In the genomic region with DNA sequence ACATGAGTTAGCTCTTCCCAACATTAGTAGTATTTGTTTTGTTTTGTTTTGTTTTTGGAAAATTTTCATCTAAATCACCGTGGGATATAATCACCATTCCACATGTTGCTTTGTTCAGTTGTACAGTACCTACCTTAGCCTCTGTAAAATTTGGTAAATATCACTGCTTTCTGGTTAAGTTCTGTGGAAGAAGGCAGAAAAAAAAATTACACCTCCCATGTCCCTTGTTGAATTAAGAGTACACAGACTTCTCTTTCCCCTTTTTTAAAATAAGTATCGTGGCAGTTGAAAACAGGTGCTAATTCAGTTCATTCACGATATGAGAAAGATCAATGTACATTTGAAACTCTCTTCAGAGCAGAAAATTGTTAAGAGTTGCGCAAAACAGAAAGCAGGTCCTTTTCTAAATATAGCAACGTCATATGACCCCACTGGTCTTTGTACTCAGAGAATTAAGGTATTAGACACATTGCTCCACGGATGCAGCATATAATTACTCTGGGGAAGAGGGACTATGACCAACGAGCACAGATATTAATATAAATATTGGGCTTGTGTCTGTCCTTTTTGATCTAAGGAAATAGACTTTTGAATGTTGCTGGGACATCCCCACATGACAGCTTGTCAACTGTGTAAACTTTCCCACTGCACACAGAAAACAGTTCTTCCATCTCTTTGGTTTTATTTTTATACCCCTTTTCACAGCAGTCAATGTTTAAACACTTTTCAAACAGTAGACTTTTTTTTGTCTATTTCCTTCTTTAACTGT, we compare ENCODE assay signal across 9 cellular contexts.
DNase-seq lines count a peak whose midpoint lies in the region; ATAC-seq, FAIRE-seq and TF ChIP-seq lines count a peak whose summit lies in the region.
"Had no signal": no experiment of that assay in that cellular context is flagged by ENCODE, and none has a peak within 500 bp of the region (broad histone marks: within the 10 kb centered on the region; RNA-seq: fewer than 3 reads in every experiment).

No MANE protein-coding gene starts in this region.

- no peak for TF ChIP-seq RAD21 in Ishikawa (IDR thresholded peaks at IDR 0.05; ENCODE audit: low read depth)

- no peaks in the 10 kb centered on the region for H3K9me3 Mint-ChIP-seq in nephron

- peaks cover 4% of the 10 kb centered on the region for H3K27me3 Mint-ChIP-seq in nephron (ENCODE audit: low read depth)

- peaks cover 32% of the 10 kb centered on the region for H3K4me1 Mint-ChIP-seq in nephron

- DNase-seq in DMS 273 (lab: John Stamatoyannopoulos, UW; ENCODE audit: unreplicated experiment) (peak; percentile 43), DMS 273 treated with DMSO at 0.1 percent for 48 hours (lab: John Stamatoyannopoulos, UW) (no peak), amniotic epithelial cell (ENCODE audit: low read depth) (peak; percentile 33), urothelium cell line (ENCODE audit: low spot score) (no peak)
- DNase-seq in stimulated activated CD4-positive, alpha-beta T cell treated with anti-CD3 and anti-CD28 coated beads, Interleukin-4, amount 100 ng/mL, for 24 hours: no peak

- TF ChIP-seq EP300 in Ishikawa (IDR thresholded peaks at IDR 0.05; ENCODE audit: borderline replicate concordance): no peak

- peak; percentile 52 for ATAC-seq in GM21737 (IDR thresholded peaks at IDR 0.05; ENCODE audit: unreplicated experiment)

- no peak for FAIRE-seq in urothelium cell line (lab: Jason Lieb, UNC)
- FAIRE-seq: A204.1 had no signal

- TF ChIP-seq CTCF in nephron (IDR thresholded peaks at IDR 0.05; ENCODE audit: unreplicated experiment in 3 of 3): no peak

- peak overlapping the region in 1 of 3 experiments; percentile 24 for H3K4me3 Mint-ChIP-seq in nephron

- peak overlapping the region; percentile 79 to 86 (median 82) for H3K27ac Mint-ChIP-seq in nephron

- H3K36me3 Mint-ChIP-seq in nephron (ENCODE audit: low read depth): no peaks in the 10 kb centered on the region

TF ChIP-seq in Ishikawa, 13 proteins besides CTCF, POLR2A, EP300 and RAD21:
- peak; percentile 77 for TF ChIP-seq CEBPB (IDR thresholded peaks at IDR 0.05)
- TF ChIP-seq, protein P1, sequence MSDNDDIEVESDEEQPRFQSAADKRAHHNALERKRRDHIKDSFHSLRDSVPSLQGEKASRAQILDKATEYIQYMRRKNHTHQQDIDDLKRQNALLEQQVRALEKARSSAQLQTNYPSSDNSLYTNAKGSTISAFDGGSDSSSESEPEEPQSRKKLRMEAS (IDR thresholded peaks at IDR 0.05): no peak

Comparison
In these comparisons a context has a peak if more than half of its experiments do, and no peak if none do; other contexts are left out.
1. DNase-seq: peak in DMS 273 (single experiment) and amniotic epithelial cell (single experiment); none in DMS 273 treated with DMSO at 0.1 percent for 48 hours (single experiment), stimulated activated CD4-positive, alpha-beta T cell treated with anti-CD3 and anti-CD28 coated beads, Interleukin-4, amount 100 ng/mL, for 24 hours (single experiment) and urothelium cell line (single experiment).